21 cellular contexts compared by ENCODE assay signal in the genomic region with DNA sequence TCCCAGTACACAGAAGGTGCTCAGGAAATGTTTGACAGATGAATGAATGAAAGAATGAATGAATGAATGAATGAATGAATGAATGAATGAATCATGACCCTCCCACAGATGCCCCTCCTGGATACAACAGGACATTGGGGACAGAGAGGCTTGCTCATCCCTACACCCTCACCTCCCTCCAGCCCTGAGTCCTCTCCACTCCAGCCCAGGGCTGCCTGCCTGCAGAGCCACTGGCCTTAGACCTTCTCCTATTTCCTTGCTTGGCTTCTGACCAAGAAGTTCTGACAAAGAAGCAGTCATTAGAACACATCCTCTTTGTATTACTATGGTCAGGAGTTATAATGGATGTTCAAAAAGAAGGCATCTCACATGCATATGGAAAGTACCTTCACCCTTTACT.
DNase-seq lines count a peak whose midpoint lies in the region; ATAC-seq, FAIRE-seq and TF ChIP-seq lines count a peak whose summit lies in the region.
"Had no signal": no experiment of that assay in that cellular context is flagged by ENCODE, and none has a peak within 500 bp of the region (broad histone marks: within the 10 kb centered on the region; RNA-seq: fewer than 3 reads in every experiment).

No MANE protein-coding gene starts in this region.

- no TSS peak for BruUV-seq in GM12878 (replicated peaks; lab: Mats Ljungman, UMichigan)

- H3K9ac ChIP-seq in GM12878 (ENCODE audit: control insufficient read depth, insufficient read depth, low read length), result no peak overlapping the region

- H3K27ac ChIP-seq in GM12878 (ENCODE audit: control insufficient read depth, insufficient read depth), result no peak overlapping the region
- no peak overlapping the region for H3K27ac ChIP-seq in spleen
- H3K27ac ChIP-seq: cardiac muscle cell, right atrium auricular region, RWPE1 had no signal

- no peak overlapping the region for H2AFZ ChIP-seq in GM12878 (ENCODE audit: control insufficient read depth, low read depth, low read length)

- no peaks in the 10 kb centered on the region for H4K20me1 ChIP-seq in GM12878 (ENCODE audit: control insufficient read depth, insufficient read depth)

- FAIRE-seq in GM12878 (lab: Jason Lieb, UNC), result no peak
- FAIRE-seq in urothelium cell line (lab: Jason Lieb, UNC), result no peak
- FAIRE-seq: endometrium had no signal

- H3K4me1 ChIP-seq in GM12878 (ENCODE audit: control insufficient read depth, insufficient read depth, low read length) (no peaks in the 10 kb centered on the region), spleen (no peaks in the 10 kb centered on the region)

- no peaks in the 10 kb centered on the region for H3K36me3 ChIP-seq in GM12878 (ENCODE audit: control insufficient read depth in 2 of 2, insufficient read depth in 2 of 2, low read length in 1 of 2)
- H3K36me3 ChIP-seq in spleen, result no peaks in the 10 kb centered on the region
- H3K36me3 ChIP-seq: cardiac muscle cell, right atrium auricular region had no signal

- no peaks in the 10 kb centered on the region for H3K9me3 ChIP-seq in GM12878 (replicated peaks; ENCODE audit: control insufficient read depth, insufficient read depth, low read length)
- no peaks in the 10 kb centered on the region for H3K9me3 ChIP-seq in spleen
- H3K9me3 ChIP-seq: right atrium auricular region had no signal

- no peak overlapping the region for H3K4me2 ChIP-seq in GM12878 (ENCODE audit: control insufficient read depth, insufficient read depth)

- H3K4me3 ChIP-seq in GM12878 (no peak overlapping the region), spleen (no peak overlapping the region)
- H3K4me3 ChIP-seq: cardiac muscle cell, right atrium auricular region had no signal

- TF ChIP-seq RAD21 in GM12878 (IDR thresholded peaks at IDR 0.05; ENCODE audit: insufficient read depth, low read depth, low read length), result no peak

- in situ Hi-C loops in GM12878 (cut with MboI), result no loop called here

- POLR2A ChIA-PET in GM12878 (lab: Charles Lee), result no interaction called here

- H3K27me3 ChIP-seq in GM12878 (replicated peaks in 1 of 2; ENCODE audit: control insufficient read depth in 2 of 2, insufficient read depth in 2 of 2, low read length in 1 of 2), result peaks cover 0 to 3% of the 10 kb centered on the region in 2 experiments; a peak in 3 of 4 replicates
- no peaks in the 10 kb centered on the region for H3K27me3 ChIP-seq in spleen (replicated peaks in 1 of 7)
- H3K27me3 ChIP-seq: cardiac muscle cell, right atrium auricular region had no signal

- ATAC-seq in GM12878 (no peak), HG03097 (IDR thresholded peaks at IDR 0.05; ENCODE audit: low FRiP score, unreplicated experiment) (no peak)
- ATAC-seq: activated CD8-positive, alpha-beta memory T cell treated with anti-CD3 and anti-CD28 coated beads, Interleukin-2, amount 10 ng/mL, durations not matched to agents 7 days and 5 days; naive thymus-derived CD8-positive, alpha-beta T cell; stimulated activated naive CD8-positive, alpha-beta T cell treated with anti-CD3 and anti-CD28 coated beads, Interleukin-15, Interleukin-2, amounts not matched to agents 100 U/mL and 50 U/mL, for 24 hours had no signal

- intact Hi-C loops in GM12878 (cut with micrococcal nuclease; ENCODE audit: unreplicated experiment), result no loop called here
- intact Hi-C loops in spleen (cut with DNase I; ENCODE audit: low total_unique reads), result no loop called here

- SMC1A ChIA-PET in GM12878 (lab: Charles Lee; ENCODE audit: uncharacterized antibody, unreplicated experiment), result no interaction called here

- RAD21 ChIA-PET in GM12878 (lab: Charles Lee; ENCODE audit: unreplicated experiment), result no interaction called here

- TF ChIP-seq POLR2A in GM12878 (IDR thresholded peaks at IDR 0.05; ENCODE audit: low read depth, low read length) (no peak), spleen (IDR thresholded peaks at IDR 0.05) (no peak)

- TF ChIP-seq EP300 in GM12878 (IDR thresholded peaks at IDR 0.05; ENCODE audit: borderline replicate concordance in 1 of 2, control insufficient read depth in 1 of 2, low read depth in 2 of 2, low read length in 2 of 2), result no peak

- TF ChIP-seq CTCF in GM12878 (IDR thresholded peaks at IDR 0.05 in 2 of 3, conservative IDR thresholded peaks at IDR 0.05 in 1 of 3; ENCODE audit: control insufficient read depth in 2 of 3, extremely low read depth in 1 of 3, insufficient read depth in 1 of 3, low read depth in 3 of 3, low read length in 3 of 3) (no peak), spleen (IDR thresholded peaks at IDR 0.05 in 8 of 11, conservative IDR thresholded peaks at IDR 0.05 in 3 of 11) (no peak)

- CTCF ChIA-PET in GM12878 (lab: Yijun Ruan, JAX), result no interaction called here

- H3K79me2 ChIP-seq in GM12878 (ENCODE audit: control insufficient read depth, insufficient read depth, low read length), result no peaks in the 10 kb centered on the region

- DNase-seq in M059J (ENCODE audit: low read depth), result peak; percentile 67
- DNase-seq in GM12878 (ENCODE audit: low read depth, low spot score), result no peak
- DNase-seq in foreskin melanocyte, result peak; percentile 92
- DNase-seq in urothelium cell line (ENCODE audit: low spot score), result peak; percentile 42
- no peak for DNase-seq in NCI-H2107 treated with DMSO at 0.1 percent for 48 hours (lab: John Stamatoyannopoulos, UW; ENCODE audit: unreplicated experiment)
- no peak for DNase-seq in spleen
- DNase-seq: activated CD4-positive, alpha-beta T cell treated with anti-CD3 and anti-CD28 coated beads, Interleukin-2, amount 10 ng/mL, durations not matched to agents 7 days and 5 days; activated CD8-positive, alpha-beta memory T cell treated with anti-CD3 and anti-CD28 coated beads, Interleukin-2, amount 10 ng/mL, durations not matched to agents 7 days and 5 days; activated naive CD4-positive, alpha-beta T cell treated with anti-CD3 and anti-CD28 coated beads, Interleukin-2, amount 10 ng/mL, durations not matched to agents 7 days and 5 days; amygdala; naive thymus-derived CD8-positive, alpha-beta T cell; NCI-H1694 treated with DMSO at 0.1 percent for 48 hours; NCI-H226; NCI-H774; stimulated activated naive CD8-positive, alpha-beta T cell treated with anti-CD3 and anti-CD28 coated beads, Interleukin-15, Interleukin-2, amounts not matched to agents 100 U/mL and 50 U/mL, for 24 hours; T1000 had no signal

TF ChIP-seq in GM12878, 131 proteins besides CTCF, POLR2A, EP300 and RAD21:
- TF ChIP-seq BACH1 (IDR thresholded peaks at IDR 0.05; ENCODE audit: borderline replicate concordance), result no peak
- TF ChIP-seq ZNF24 (IDR thresholded peaks at IDR 0.05), result peak; percentile 62

Comparison
In these comparisons a context has a peak if more than half of its experiments do, and no peak if none do; other contexts are left out.
1. DNase-seq: peak in M059J (single experiment), foreskin melanocyte (single experiment) and urothelium cell line (single experiment); none in GM12878 (single experiment), NCI-H2107 treated with DMSO at 0.1 percent for 48 hours (single experiment) and spleen (single experiment).